10 cellular contexts compared by ENCODE assay signal in the genomic region with DNA sequence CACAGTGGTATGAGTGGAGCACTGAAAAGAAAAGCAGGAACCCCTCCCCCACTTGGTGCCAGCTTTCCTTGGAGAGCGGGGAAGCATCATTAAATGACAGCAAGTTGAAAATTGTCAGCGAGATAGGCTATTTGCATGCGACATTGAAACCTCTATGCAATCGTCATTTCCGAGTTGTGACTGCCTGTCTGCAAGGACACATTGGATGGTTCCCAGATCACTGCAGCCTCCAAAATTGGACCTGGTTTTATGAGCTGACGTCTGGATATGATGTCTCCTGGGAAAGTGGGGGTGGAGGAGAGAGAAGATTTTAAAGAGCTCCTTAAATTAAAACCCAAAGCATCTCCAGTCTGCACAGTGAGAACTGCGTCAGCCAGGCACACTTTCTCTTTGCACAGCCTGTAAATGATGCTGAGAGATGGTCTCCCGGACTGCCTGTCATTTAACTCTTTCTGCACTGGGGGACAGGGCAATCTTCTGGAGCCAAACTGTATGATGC.
DNase-seq lines count a peak whose midpoint lies in the region; ATAC-seq and TF ChIP-seq lines count a peak whose summit lies in the region.
"Had no signal": no experiment of that assay in that cellular context is flagged by ENCODE, and none has a peak within 500 bp of the region (broad histone marks: within the 10 kb centered on the region; RNA-seq: fewer than 3 reads in every experiment).

No MANE protein-coding gene starts in this region.

- ATAC-seq in stimulated activated naive CD8-positive, alpha-beta T cell treated with anti-CD3 and anti-CD28 coated beads, Interleukin-15, Interleukin-2, amounts not matched to agents 100 U/mL and 50 U/mL, for 24 hours = no peak
- ATAC-seq in activated naive CD8-positive, alpha-beta T cell treated with anti-CD3 and anti-CD28 coated beads, Interleukin-2, amount 50 U/mL, for 24 hours = no peak
- ATAC-seq: HCT116 had no signal

- H3K4me1 Mint-ChIP-seq in stimulated activated naive CD8-positive, alpha-beta T cell treated with anti-CD3 and anti-CD28 coated beads, Interleukin-15, Interleukin-2, amounts not matched to agents 100 ng/mL and 50 ng/mL, for 24 hours (ENCODE audit: low read depth) = peaks cover 31% of the 10 kb centered on the region
- peaks cover 21% of the 10 kb centered on the region for H3K4me1 Mint-ChIP-seq in activated naive CD8-positive, alpha-beta T cell treated with anti-CD3 and anti-CD28 coated beads, Interleukin-2, amount 50 U/mL, for 24 hours

- no peak for DNase-seq in stimulated activated naive CD8-positive, alpha-beta T cell treated with anti-CD3 and anti-CD28 coated beads, Interleukin-15, Interleukin-2, amounts not matched to agents 100 U/mL and 50 U/mL, for 24 hours
- DNase-seq in activated naive CD8-positive, alpha-beta T cell treated with anti-CD3 and anti-CD28 coated beads, Interleukin-2, amount 50 U/mL, for 24 hours = no peak
- DNase-seq in left kidney (ENCODE audit: low read depth, low spot score) = peak; percentile 62
- no peak for DNase-seq in dedifferentiated amniotic fluid mesenchymal stem cell (ENCODE audit: extremely low spot score)
- no peak for DNase-seq in GM13977 (ENCODE audit: low spot score)
- no peak for DNase-seq in activated CD4-positive, alpha-beta T cell treated with anti-CD3 and anti-CD28 coated beads, Interleukin-2, amount 50 U/mL, for 1 hour
- DNase-seq in RWPE1 (ENCODE audit: low spot score) = no peak
- DNase-seq: activated naive CD4-positive, alpha-beta T cell had no signal

- H3K4me3 Mint-ChIP-seq in stimulated activated naive CD8-positive, alpha-beta T cell treated with anti-CD3 and anti-CD28 coated beads, Interleukin-15, Interleukin-2, amounts not matched to agents 100 ng/mL and 50 ng/mL, for 24 hours = peak overlapping the region; percentile 49
- H3K4me3 Mint-ChIP-seq in activated naive CD8-positive, alpha-beta T cell treated with anti-CD3 and anti-CD28 coated beads, Interleukin-2, amount 50 U/mL, for 24 hours = peak overlapping the region; percentile 60

- no peaks in the 10 kb centered on the region for H3K36me3 Mint-ChIP-seq in stimulated activated naive CD8-positive, alpha-beta T cell treated with anti-CD3 and anti-CD28 coated beads, Interleukin-15, Interleukin-2, amounts not matched to agents 100 ng/mL and 50 ng/mL, for 24 hours (ENCODE audit: low read depth)
- no peaks in the 10 kb centered on the region for H3K36me3 Mint-ChIP-seq in activated naive CD8-positive, alpha-beta T cell treated with anti-CD3 and anti-CD28 coated beads, Interleukin-2, amount 50 U/mL, for 24 hours (ENCODE audit: low read depth)

- H3K27ac Mint-ChIP-seq in stimulated activated naive CD8-positive, alpha-beta T cell treated with anti-CD3 and anti-CD28 coated beads, Interleukin-15, Interleukin-2, amounts not matched to agents 100 ng/mL and 50 ng/mL, for 24 hours = no peak overlapping the region
- no peak overlapping the region for H3K27ac Mint-ChIP-seq in activated naive CD8-positive, alpha-beta T cell treated with anti-CD3 and anti-CD28 coated beads, Interleukin-2, amount 50 U/mL, for 24 hours

- H3K27me3 Mint-ChIP-seq in stimulated activated naive CD8-positive, alpha-beta T cell treated with anti-CD3 and anti-CD28 coated beads, Interleukin-15, Interleukin-2, amounts not matched to agents 100 ng/mL and 50 ng/mL, for 24 hours = peaks cover 34% of the 10 kb centered on the region
- H3K27me3 Mint-ChIP-seq in activated naive CD8-positive, alpha-beta T cell treated with anti-CD3 and anti-CD28 coated beads, Interleukin-2, amount 50 U/mL, for 24 hours = peaks cover 18% of the 10 kb centered on the region

- TF ChIP-seq CTCF in GM13977 (IDR thresholded peaks at IDR 0.05; ENCODE audit: extremely low read depth, insufficient read depth, missing control alignments) (no peak), RWPE1 (conservative IDR thresholded peaks at IDR 0.05; ENCODE audit: low read depth) (no peak)

- in situ Hi-C loops in GM13977 (cut with MboI; ENCODE audit: low pct_unique_long_range_greater_than_20kb, low sequenced_read_pairs, unreplicated experiment) = no loop called here

- CTCF ChIA-PET in RWPE1 (lab: Yijun Ruan, JAX) = no interaction called here

- H3K27ac ChIP-seq in RWPE1 = no peak overlapping the region

- H3K9me3 Mint-ChIP-seq in stimulated activated naive CD8-positive, alpha-beta T cell treated with anti-CD3 and anti-CD28 coated beads, Interleukin-15, Interleukin-2, amounts not matched to agents 100 ng/mL and 50 ng/mL, for 24 hours = no peaks in the 10 kb centered on the region
- H3K9me3 Mint-ChIP-seq in activated naive CD8-positive, alpha-beta T cell treated with anti-CD3 and anti-CD28 coated beads, Interleukin-2, amount 50 U/mL, for 24 hours = no peaks in the 10 kb centered on the region

- POLR2A ChIA-PET in RWPE1 (lab: Yijun Ruan, JAX; ENCODE audit: low non-redundant PET) = no interaction called here
